Comparison of ENCODE assay signal across 28 cellular contexts in the genomic region with DNA sequence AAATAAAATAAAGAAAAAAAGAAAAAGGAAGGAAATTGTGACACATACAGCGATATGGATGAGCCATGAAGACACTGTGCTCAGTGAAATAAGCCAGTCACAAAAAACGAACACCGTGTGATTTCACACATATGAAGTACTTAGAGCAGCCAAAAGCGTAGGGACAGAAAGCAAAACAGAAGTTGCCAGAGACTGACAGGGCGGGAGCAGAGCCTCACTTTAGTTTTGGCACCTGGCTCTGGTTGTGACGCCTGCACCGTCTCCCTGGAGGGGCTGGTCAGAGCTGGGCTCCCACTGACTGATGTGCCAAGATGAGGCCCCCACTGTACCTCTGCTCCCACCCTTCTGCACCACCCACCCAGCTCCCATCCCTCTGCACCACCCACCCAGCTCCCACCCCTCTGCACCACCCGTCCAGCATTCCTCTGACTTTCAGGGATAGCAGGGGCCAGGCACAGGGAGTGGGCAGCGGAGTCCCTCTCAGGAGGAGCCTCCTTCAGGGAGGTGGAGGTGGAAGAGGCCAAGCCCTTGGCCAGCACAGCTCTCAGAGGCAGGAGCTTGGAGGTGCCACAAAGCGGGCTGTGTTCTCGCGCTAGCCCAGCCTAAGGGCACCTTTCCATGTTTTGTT. TPM values are rescaled to one million over a fixed set of nuclear protein-coding genes. Genes with fewer than 3 reads are reported as not detected.
"Had no signal": no experiment of that assay in that cellular context is flagged by ENCODE, and none has a peak within 500 bp of the region (broad histone marks: within the 10 kb centered on the region; RNA-seq: fewer than 3 reads in every experiment).

No MANE protein-coding gene starts in this region.

- H3K4me1 ChIP-seq: neural progenitor cell, prostate gland, testis, vagina had no signal

- H3K36me3 ChIP-seq: cardiac muscle cell, heart right ventricle, neural progenitor cell, prostate gland, stomach, vagina had no signal

- H3K27ac ChIP-seq: body of pancreas, cardiac muscle cell, heart right ventricle, neural progenitor cell, prostate gland, stomach, testis, vagina, VCaP had no signal

- H3K27me3 ChIP-seq: body of pancreas, cardiac muscle cell, neural progenitor cell, testis, vagina had no signal

- H3K4me3 ChIP-seq: body of pancreas, cardiac muscle cell, heart right ventricle, neural progenitor cell, prostate gland, stomach, testis, vagina had no signal

- ATAC-seq: activated CD4-positive, CD25-positive, alpha-beta regulatory T cell treated with anti-CD3 and anti-CD28 coated beads, Interleukin-2, amount 50 U/mL, for 24 hours; body of pancreas; heart right ventricle; left lobe of liver; naive thymus-derived CD8-positive, alpha-beta T cell; stimulated activated memory B cell treated with anti-CD40 and anti-IgM and Interleukin-4, amounts not matched to agents 10 μg/mL and 1 μg/mL and 100 μg/mL, for 72 hours had no signal

- DNase-seq: activated CD4-positive, alpha-beta memory T cell treated with anti-CD3 and anti-CD28 coated beads, Interleukin-2, amount 10 ng/mL, durations not matched to agents 7 days and 5 days; activated CD4-positive, alpha-beta T cell treated with anti-CD3 and anti-CD28 coated beads, Interleukin-2, amount 10 ng/mL, durations not matched to agents 24 days and 14 days; activated naive CD8-positive, alpha-beta T cell treated with anti-CD3 and anti-CD28 coated beads for 36 hours; body of pancreas; effector CD4-positive, alpha-beta T cell; erythroblast; foreskin fibroblast; heart right ventricle; naive thymus-derived CD8-positive, alpha-beta T cell; stimulated activated CD4-positive, alpha-beta T cell treated with anti-CD3 and anti-CD28 coated beads, Interleukin-2, amount 100 ng/mL, for 24 hours; stomach; testis; trophoblast cell had no signal

- H3K9me3 ChIP-seq: body of pancreas, prostate gland, stomach, testis, vagina had no signal

RNA-seq across cellular contexts. Expression of a gene that starts 3.3 kb away (rescaled TPM):
- total RNA-seq: cardiac muscle cell, left lobe of liver, mesothelial cell of epicardium, osteocyte, skeletal muscle tissue, vagina had no signal

RNA-seq across cellular contexts. Expression of a gene that starts 15.5 kb away (rescaled TPM):
- total RNA-seq: activated CD4-positive, alpha-beta memory T cell treated with anti-CD3 and anti-CD28 coated beads, Interleukin-2, amount 10 ng/mL, durations not matched to agents 7 days and 5 days; activated CD4-positive, alpha-beta T cell treated with anti-CD3 and anti-CD28 coated beads, Interleukin-2, amount 10 ng/mL, durations not matched to agents 24 days and 14 days; activated naive CD8-positive, alpha-beta T cell treated with anti-CD3 and anti-CD28 coated beads for 36 hours; body of pancreas; cardiac muscle cell; fibroblast of lung; heart right ventricle; kidney epithelial cell; left lobe of liver; lung microvascular endothelial cell; mesothelial cell of epicardium; naive thymus-derived CD8-positive, alpha-beta T cell; osteocyte; prostate gland; skeletal muscle tissue; stomach; T-helper 2 cell treated with Interferon-gamma antibody and Interleukin-4, amounts not matched to agents 100 ng/mL and 5 ng/mL, for 36 hours; vagina had no signal

RNA-seq across cellular contexts. Expression of a gene that starts 16.3 kb away (rescaled TPM):
- total RNA-seq: body of pancreas; cardiac muscle cell; fibroblast of lung; left lobe of liver; lung microvascular endothelial cell; naive thymus-derived CD8-positive, alpha-beta T cell; osteocyte had no signal

RNA-seq across cellular contexts. Expression of a gene that starts 26.4 kb away (rescaled TPM):
- total RNA-seq: activated CD4-positive, alpha-beta memory T cell treated with anti-CD3 and anti-CD28 coated beads, Interleukin-2, amount 10 ng/mL, durations not matched to agents 7 days and 5 days; activated CD4-positive, alpha-beta T cell treated with anti-CD3 and anti-CD28 coated beads, Interleukin-2, amount 10 ng/mL, durations not matched to agents 24 days and 14 days; body of pancreas; cardiac muscle cell; fibroblast of lung; kidney epithelial cell; left lobe of liver; lung microvascular endothelial cell; mesothelial cell of epicardium; naive thymus-derived CD8-positive, alpha-beta T cell; osteocyte; prostate gland; skeletal muscle tissue; stomach; T-helper 2 cell treated with Interferon-gamma antibody and Interleukin-4, amounts not matched to agents 100 ng/mL and 5 ng/mL, for 36 hours; vagina had no signal
